ENCODE assay signal across 9 cellular contexts in the genomic region with DNA sequence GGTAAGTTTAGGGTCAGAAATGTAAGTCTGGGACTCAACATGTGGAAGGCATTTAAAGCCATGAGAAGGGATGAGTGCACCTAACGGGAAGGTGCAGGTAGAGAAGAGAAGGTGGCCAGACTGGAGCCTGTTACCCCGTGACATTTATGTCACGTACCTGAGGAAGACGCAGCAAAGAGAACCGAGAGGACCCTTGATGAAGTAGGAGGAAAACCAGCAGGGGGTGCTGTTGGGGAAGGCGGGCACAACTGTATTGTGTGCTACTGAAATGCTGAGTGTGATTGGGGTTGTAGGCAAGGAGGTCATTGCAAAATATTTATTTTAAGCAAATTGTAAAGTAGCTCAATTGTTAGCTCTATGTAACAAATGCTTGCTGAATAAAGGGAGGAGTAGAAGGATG.
DNase-seq lines count a peak whose midpoint lies in the region; ATAC-seq and TF ChIP-seq lines count a peak whose summit lies in the region.
"Had no signal": no experiment of that assay in that cellular context is flagged by ENCODE, and none has a peak within 500 bp of the region (broad histone marks: within the 10 kb centered on the region; RNA-seq: fewer than 3 reads in every experiment).

No MANE protein-coding gene starts in this region.

- no peaks in the 10 kb centered on the region for H3K9me3 Mint-ChIP-seq in activated naive CD8-positive, alpha-beta T cell treated with anti-CD3 and anti-CD28 coated beads, Interleukin-2, amount 10 ng/mL, durations not matched to agents 7 days and 5 days

- in situ Hi-C loops in ACHN (cut with HindIII; ENCODE audit: low pct_ligation_motif_present, low pct_unique_long_range_greater_than_20kb, low sequenced_read_pairs), result no loop called here

- ATAC-seq in activated naive CD8-positive, alpha-beta T cell treated with anti-CD3 and anti-CD28 coated beads, Interleukin-2, amount 10 ng/mL, durations not matched to agents 7 days and 5 days (ENCODE audit: low read depth), result peak; percentile 57
- ATAC-seq in stimulated activated naive CD8-positive, alpha-beta T cell treated with anti-CD3 and anti-CD28 coated beads, Interleukin-15, Interleukin-2, amounts not matched to agents 100 U/mL and 50 U/mL, for 24 hours, result no peak

- POLR2A ChIA-PET in activated naive CD8-positive, alpha-beta T cell treated with anti-CD3 and anti-CD28 coated beads, Interleukin-2, amount 10 ng/mL, durations not matched to agents 7 days and 5 days (lab: Charles Lee), result interaction anchor here (0.5 to 0.9 kb wide), 2 partner anchors 10 to 79 kb away, joined by 4 read pairs; no protein-coding TSS in a partner anchor

- TF ChIP-seq CTCF in SU-DHL-6 (IDR thresholded peaks at IDR 0.05; ENCODE audit: insufficient read depth, low read length, poor library complexity, severe bottlenecking), result peak; percentile 66

- no peaks in the 10 kb centered on the region for H3K36me3 ChIP-seq in SU-DHL-6 (ENCODE audit: low read length)
- H3K36me3 ChIP-seq: BLaER1 had no signal

- peaks cover 2% of the 10 kb centered on the region for H3K27me3 Mint-ChIP-seq in activated naive CD8-positive, alpha-beta T cell treated with anti-CD3 and anti-CD28 coated beads, Interleukin-2, amount 10 ng/mL, durations not matched to agents 7 days and 5 days

- no peak overlapping the region for H3K27ac Mint-ChIP-seq in activated naive CD8-positive, alpha-beta T cell treated with anti-CD3 and anti-CD28 coated beads, Interleukin-2, amount 10 ng/mL, durations not matched to agents 7 days and 5 days

- peak overlapping the region; percentile 9 for H3K4me2 ChIP-seq in SU-DHL-6 (ENCODE audit: low read depth, low read length, poor library complexity, severe bottlenecking)
- H3K4me2 ChIP-seq: BLaER1 had no signal

- peaks cover 20% of the 10 kb centered on the region for H3K4me1 Mint-ChIP-seq in activated naive CD8-positive, alpha-beta T cell treated with anti-CD3 and anti-CD28 coated beads, Interleukin-2, amount 10 ng/mL, durations not matched to agents 7 days and 5 days

- no peak overlapping the region for H3K9ac ChIP-seq in SU-DHL-6 (ENCODE audit: low read length)
- H3K9ac ChIP-seq: BLaER1 had no signal

- H3K27ac ChIP-seq in SU-DHL-6 (ENCODE audit: low read depth, low read length), result no peak overlapping the region
- H3K27ac ChIP-seq: BLaER1 had no signal

- H3F3A ChIP-seq in SU-DHL-6 (ENCODE audit: insufficient read depth), result 0 out of 2 replicates have a peak, but pooled peaks cover 4% of the 10 kb centered on the region

- no peaks in the 10 kb centered on the region for H3K79me2 ChIP-seq in SU-DHL-6 (ENCODE audit: insufficient read depth, low read length)

- no peaks in the 10 kb centered on the region for H4K20me1 ChIP-seq in SU-DHL-6 (ENCODE audit: low read depth, low read length)
- H4K20me1 ChIP-seq: BLaER1 had no signal

- H3K4me3 Mint-ChIP-seq in activated naive CD8-positive, alpha-beta T cell treated with anti-CD3 and anti-CD28 coated beads, Interleukin-2, amount 10 ng/mL, durations not matched to agents 7 days and 5 days, result no peak overlapping the region

- no peaks in the 10 kb centered on the region for H3K36me3 Mint-ChIP-seq in activated naive CD8-positive, alpha-beta T cell treated with anti-CD3 and anti-CD28 coated beads, Interleukin-2, amount 10 ng/mL, durations not matched to agents 7 days and 5 days

- no peaks in the 10 kb centered on the region for H3K27me3 ChIP-seq in SU-DHL-6 (ENCODE audit: low read length)
- H3K27me3 ChIP-seq: BLaER1 had no signal

- no peak overlapping the region for H3K4me3 ChIP-seq in SU-DHL-6 (ENCODE audit: insufficient read depth, low read length, poor library complexity, severe bottlenecking)
- H3K4me3 ChIP-seq: BLaER1 had no signal

- H3K9me3 ChIP-seq in SU-DHL-6 (ENCODE audit: insufficient read depth, low read length), result no peaks in the 10 kb centered on the region
- H3K9me3 ChIP-seq: BLaER1 had no signal

- no peak overlapping the region for H2AFZ ChIP-seq in SU-DHL-6 (ENCODE audit: low read depth, low read length, severe bottlenecking)

- peak in 2 of 3 experiments; percentile 21 to 23 for DNase-seq in NCI-H1417 (lab: John Stamatoyannopoulos, UW)
- no peak for DNase-seq in NCI-H1417 treated with DMSO at 0.1 percent for 48 hours (lab: John Stamatoyannopoulos, UW)
- peak; percentile 68 for DNase-seq in activated naive CD8-positive, alpha-beta T cell treated with anti-CD3 and anti-CD28 coated beads, Interleukin-2, amount 10 ng/mL, durations not matched to agents 7 days and 5 days
- peak; percentile 69 for DNase-seq in medulla oblongata (ENCODE audit: extremely low spot score)
- peak; percentile 83 for DNase-seq in stimulated activated naive CD8-positive, alpha-beta T cell treated with anti-CD3 and anti-CD28 coated beads, Interleukin-15, Interleukin-2, amounts not matched to agents 100 U/mL and 50 U/mL, for 24 hours
- no peak for DNase-seq in ACHN
- DNase-seq in HuH-7 (ENCODE audit: low spot score), result no peak

- H3K9me2 ChIP-seq in SU-DHL-6 (replicated peaks; ENCODE audit: insufficient read depth, low read length), result no peaks in the 10 kb centered on the region

Comparison
In these comparisons a context has a peak if more than half of its experiments do, and no peak if none do; other contexts are left out.
1. DNase-seq: peak in NCI-H1417 (2 of 3), activated naive CD8-positive, alpha-beta T cell treated with anti-CD3 and anti-CD28 coated beads, Interleukin-2, amount 10 ng/mL, durations not matched to agents 7 days and 5 days (single experiment), medulla oblongata (single experiment) and stimulated activated naive CD8-positive, alpha-beta T cell treated with anti-CD3 and anti-CD28 coated beads, Interleukin-15, Interleukin-2, amounts not matched to agents 100 U/mL and 50 U/mL, for 24 hours (single experiment); none in NCI-H1417 treated with DMSO at 0.1 percent for 48 hours (single experiment), ACHN (single experiment) and HuH-7 (single experiment).